Comparison of ENCODE assay signal across 26 cellular contexts in genomic region chr20:34530342-34530741, GRCh38. TPM values are rescaled to one million over a fixed set of nuclear protein-coding genes. Genes with fewer than 3 reads are reported as not detected.
DNase-seq lines count a peak whose midpoint lies in the region; ATAC-seq and TF ChIP-seq lines count a peak whose summit lies in the region.
"Had no signal": no experiment of that assay in that cellular context is flagged by ENCODE, and none has a peak within 500 bp of the region (broad histone marks: within the 10 kb centered on the region; RNA-seq: fewer than 3 reads in every experiment).

No MANE protein-coding gene starts in this region.

- no peak overlapping the region for H3K4me3 Mint-ChIP-seq in activated CD4-positive, alpha-beta T cell treated with anti-CD3 and anti-CD28 coated beads, Interleukin-2, amount 10 ng/mL, durations not matched to agents 7 days and 5 days
- H3K4me3 Mint-ChIP-seq in activated T-helper 17 cell treated with anti-CD3 and anti-CD28 coated beads, Interleukin-2, amount 50 U/mL, for 72 hours, result no peak overlapping the region
- no peak overlapping the region for H3K4me3 Mint-ChIP-seq in osteocyte (ENCODE audit: unreplicated experiment)
- H3K4me3 Mint-ChIP-seq: activated CD8-positive, alpha-beta T cell treated with anti-CD3 and anti-CD28 coated beads for 36 hours; CD4-positive, CD25-positive, alpha-beta regulatory T cell had no signal

- no peaks in the 10 kb centered on the region for H3K27me3 Mint-ChIP-seq in activated CD4-positive, alpha-beta T cell treated with anti-CD3 and anti-CD28 coated beads, Interleukin-2, amount 10 ng/mL, durations not matched to agents 7 days and 5 days
- H3K27me3 Mint-ChIP-seq in activated T-helper 17 cell treated with anti-CD3 and anti-CD28 coated beads, Interleukin-2, amount 50 U/mL, for 72 hours, result no peaks in the 10 kb centered on the region
- no peaks in the 10 kb centered on the region for H3K27me3 Mint-ChIP-seq in osteocyte (ENCODE audit: unreplicated experiment)
- H3K27me3 Mint-ChIP-seq: activated CD8-positive, alpha-beta T cell treated with anti-CD3 and anti-CD28 coated beads for 36 hours; CD4-positive, CD25-positive, alpha-beta regulatory T cell had no signal

- POLR2A ChIA-PET in activated CD4-positive, alpha-beta T cell treated with anti-CD3 and anti-CD28 coated beads, Interleukin-2, amount 10 ng/mL, durations not matched to agents 7 days and 5 days (lab: Charles Lee), result no interaction called here

- CTCF ChIA-PET in activated CD4-positive, alpha-beta T cell treated with anti-CD3 and anti-CD28 coated beads, Interleukin-2, amount 10 ng/mL, durations not matched to agents 7 days and 5 days (lab: Charles Lee), result interaction anchor here (0.6 to 4.0 kb wide), 3 partner anchors 15 to 713 kb away, joined by 3 to 23 read pairs (median 3); no protein-coding TSS in a partner anchor

- H3K27ac ChIP-seq in temporal lobe (ENCODE audit: low read depth, low read length), result peak overlapping the region; percentile 90
- H3K27ac ChIP-seq: 22Rv1, Peyer's patch, SJSA1 had no signal

- no peak for DNase-seq in activated CD4-positive, alpha-beta T cell treated with anti-CD3 and anti-CD28 coated beads, Interleukin-2, amount 10 ng/mL, durations not matched to agents 7 days and 5 days
- DNase-seq in activated CD4-positive, alpha-beta T cell treated with anti-CD3 and anti-CD28 coated beads for 48 hours, result no peak
- DNase-seq in left lobe of liver (ENCODE audit: low spot score) (peak; percentile 33), osteocyte (ENCODE audit: extremely low spot score, unreplicated experiment) (no peak), HUDEP-2 (lab: John Stamatoyannopoulos, UW; ENCODE audit: unreplicated experiment in 76 of 76) (no peak)
- no peak for DNase-seq in activated CD4-positive, alpha-beta T cell treated with anti-CD3 and anti-CD28 coated beads, Interleukin-2, amount 50 U/mL, for 1 hour
- DNase-seq: activated CD8-positive, alpha-beta T cell treated with anti-CD3 and anti-CD28 coated beads for 36 hours; activated gamma-delta T cell; CD4-positive, CD25-positive, alpha-beta regulatory T cell; cortex of kidney; DMS153; esophagus squamous epithelium; KBM-7; MG63; NCI-H1105 treated with DMSO at 0.1 percent for 48 hours; NCI-H2081 treated with DMSO at 0.1 percent for 48 hours; NCI-H69; nucleus accumbens; T-helper 1 cell had no signal

- peak overlapping the region; percentile 7 for H3K27ac Mint-ChIP-seq in activated CD4-positive, alpha-beta T cell treated with anti-CD3 and anti-CD28 coated beads, Interleukin-2, amount 10 ng/mL, durations not matched to agents 7 days and 5 days
- H3K27ac Mint-ChIP-seq in activated T-helper 17 cell treated with anti-CD3 and anti-CD28 coated beads, Interleukin-2, amount 50 U/mL, for 72 hours, result peak overlapping the region; percentile 77
- no peak overlapping the region for H3K27ac Mint-ChIP-seq in osteocyte (ENCODE audit: unreplicated experiment)
- H3K27ac Mint-ChIP-seq: activated CD8-positive, alpha-beta T cell treated with anti-CD3 and anti-CD28 coated beads for 36 hours had no signal

- H3K36me3 Mint-ChIP-seq in activated CD4-positive, alpha-beta T cell treated with anti-CD3 and anti-CD28 coated beads, Interleukin-2, amount 10 ng/mL, durations not matched to agents 7 days and 5 days (ENCODE audit: low read depth), result peaks cover 35% of the 10 kb centered on the region
- peaks cover 76% of the 10 kb centered on the region for H3K36me3 Mint-ChIP-seq in activated T-helper 17 cell treated with anti-CD3 and anti-CD28 coated beads, Interleukin-2, amount 50 U/mL, for 72 hours (ENCODE audit: low read depth)
- peaks cover 30% of the 10 kb centered on the region for H3K36me3 Mint-ChIP-seq in osteocyte (ENCODE audit: unreplicated experiment)

- ATAC-seq in activated T-helper 17 cell treated with anti-CD3 and anti-CD28 coated beads, Interleukin-2, amount 50 U/mL, for 72 hours (replicated peaks), result no peak
- no peak for ATAC-seq in left lobe of liver
- ATAC-seq: activated CD8-positive, alpha-beta T cell treated with anti-CD3 and anti-CD28 coated beads for 36 hours; HCT116; left colon had no signal

- no peaks in the 10 kb centered on the region for H3K4me1 Mint-ChIP-seq in activated CD4-positive, alpha-beta T cell treated with anti-CD3 and anti-CD28 coated beads, Interleukin-2, amount 10 ng/mL, durations not matched to agents 7 days and 5 days
- H3K4me1 Mint-ChIP-seq in activated T-helper 17 cell treated with anti-CD3 and anti-CD28 coated beads, Interleukin-2, amount 50 U/mL, for 72 hours, result no peaks in the 10 kb centered on the region
- peaks cover 18% of the 10 kb centered on the region for H3K4me1 Mint-ChIP-seq in osteocyte (ENCODE audit: unreplicated experiment)

- TF ChIP-seq CTCF in osteocyte (IDR thresholded peaks at IDR 0.05), result no peak

- no peaks in the 10 kb centered on the region for H3K9me3 Mint-ChIP-seq in activated CD4-positive, alpha-beta T cell treated with anti-CD3 and anti-CD28 coated beads, Interleukin-2, amount 10 ng/mL, durations not matched to agents 7 days and 5 days
- H3K9me3 Mint-ChIP-seq in activated T-helper 17 cell treated with anti-CD3 and anti-CD28 coated beads, Interleukin-2, amount 50 U/mL, for 72 hours, result no peaks in the 10 kb centered on the region
- no peaks in the 10 kb centered on the region for H3K9me3 Mint-ChIP-seq in osteocyte (ENCODE audit: unreplicated experiment)
- H3K9me3 Mint-ChIP-seq: activated CD8-positive, alpha-beta T cell treated with anti-CD3 and anti-CD28 coated beads for 36 hours; CD4-positive, CD25-positive, alpha-beta regulatory T cell had no signal

RNA-seq across cellular contexts. Expression of gene DYNLRB1, which starts 14.1 kb away (rescaled TPM):
- 100 to 1,000 TPM in 1 of 2 experiments, 10 to 100 TPM in 1; 90.5 to 105 TPM for total RNA-seq in activated CD4-positive, alpha-beta T cell treated with anti-CD3 and anti-CD28 coated beads, Interleukin-2, amount 10 ng/mL, durations not matched to agents 7 days and 5 days
- total RNA-seq in activated T-helper 17 cell treated with anti-CD3 and anti-CD28 coated beads, Interleukin-2, amount 50 U/mL, for 72 hours, result 10 to 100 TPM; 72.0 to 85.0 TPM
- total RNA-seq in left lobe of liver, result 34.6 TPM
- total RNA-seq in temporal lobe, result 28.0 TPM
- 160 and 166 TPM in 2 replicates for total RNA-seq in osteocyte

RNA-seq across cellular contexts. Expression of gene MAP1LC3A, which starts 28.2 kb away (rescaled TPM):
- total RNA-seq in activated CD4-positive, alpha-beta T cell treated with anti-CD3 and anti-CD28 coated beads, Interleukin-2, amount 10 ng/mL, durations not matched to agents 7 days and 5 days, result 1 to 10 TPM; 2.6 to 2.7 TPM
- total RNA-seq in activated T-helper 17 cell treated with anti-CD3 and anti-CD28 coated beads, Interleukin-2, amount 50 U/mL, for 72 hours, result 1 to 10 TPM; 4.5 to 4.6 TPM
- total RNA-seq in left lobe of liver (24.2 TPM), temporal lobe (49.2 TPM), osteocyte (60.5 and 67.2 TPM in 2 replicates)
